In the genomic region with DNA sequence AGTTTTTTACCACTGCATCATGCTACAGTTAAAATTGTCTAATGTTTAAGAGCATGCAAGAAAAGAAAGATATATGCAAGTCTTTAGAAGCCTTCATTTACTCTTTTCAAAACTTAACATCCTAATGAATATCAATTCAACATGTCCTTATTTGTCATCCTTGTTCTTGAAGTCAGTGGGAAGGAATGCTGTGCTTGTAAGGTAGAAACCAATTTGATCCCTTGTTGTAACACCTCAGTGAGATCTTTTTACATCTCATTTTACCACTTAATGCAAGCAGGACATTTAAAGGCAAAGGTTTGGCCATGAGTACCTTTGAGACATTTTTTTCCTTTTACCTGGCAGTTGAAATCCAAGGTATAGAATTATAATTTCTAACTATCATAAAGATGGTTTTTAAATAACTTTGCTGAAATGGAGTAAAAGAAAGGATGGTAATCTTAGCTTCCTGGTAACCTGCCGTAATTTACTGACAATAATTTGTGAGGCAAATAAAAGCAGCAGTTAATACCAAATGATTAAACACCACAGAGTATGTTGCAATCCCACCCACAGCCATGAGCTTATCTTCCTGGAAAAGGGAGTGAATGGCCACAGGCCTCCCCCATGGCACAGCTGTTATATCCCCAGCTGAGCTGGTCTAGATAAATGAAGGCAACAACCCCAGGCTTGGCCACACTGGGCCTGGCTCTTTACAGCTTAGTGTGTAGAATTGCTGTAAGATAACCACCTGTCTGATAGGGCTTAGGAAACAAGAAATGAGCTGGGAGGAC, we compare ENCODE assay signal across 8 cellular contexts. TPM values are rescaled to one million over a fixed set of nuclear protein-coding genes. Genes with fewer than 3 reads are reported as not detected.
DNase-seq lines count a peak whose midpoint lies in the region; ATAC-seq, FAIRE-seq and TF ChIP-seq lines count a peak whose summit lies in the region.

No MANE protein-coding gene starts in this region.

- no peak overlapping the region for H3K23ac ChIP-seq in H1 (ENCODE audit: insufficient read length)

- no peak overlapping the region for H2BK120ac ChIP-seq in H1 (replicated peaks; ENCODE audit: low read depth, low read length)

- no peak for TF ChIP-seq RAD21 in H1 (IDR thresholded peaks at IDR 0.05 in 1 of 2, conservative IDR thresholded peaks at IDR 0.05 in 1 of 2; ENCODE audit: low read depth in 2 of 2, low read length in 2 of 2)

- H3K18ac ChIP-seq in H1 (ENCODE audit: extremely low read depth, low read length) = no peak overlapping the region

- no peaks in the 10 kb centered on the region; a peak in 1 of 4 replicates for H3K79me2 ChIP-seq in H1 (ENCODE audit: control insufficient read depth in 1 of 2, insufficient read depth in 2 of 2, low read length in 2 of 2)

- no peak overlapping the region for H3K27ac ChIP-seq in H1 (ENCODE audit: low read depth, low read length)

- peak overlapping the region; percentile 4 for H3K27ac Mint-ChIP-seq in memory B cell
- peak overlapping the region in 1 of 10 donors; percentile 76 for H3K27ac Mint-ChIP-seq in naive thymus-derived CD8-positive, alpha-beta T cell

- H2BK5ac ChIP-seq in H1 (ENCODE audit: low read depth, low read length) = no peak overlapping the region

- H3K36me3 Mint-ChIP-seq in memory B cell = peaks cover 2% of the 10 kb centered on the region
- H3K36me3 Mint-ChIP-seq in naive thymus-derived CD8-positive, alpha-beta T cell = peaks cover 0 to 9% (median 0%) of the 10 kb centered on the region in 3 donors

- no peaks in the 10 kb centered on the region for H3K79me1 ChIP-seq in H1 (ENCODE audit: low read depth, low read length)

- FAIRE-seq in H1 (lab: Jason Lieb, UNC) = no peak

- peaks cover 2% of the 10 kb centered on the region; the same call in 1 of the 2 replicates for H3K23me2 ChIP-seq in H1 (ENCODE audit: low read depth, low read length)

- no peak overlapping the region for H2BK15ac ChIP-seq in H1 (ENCODE audit: low read length)

- CTCF ChIA-PET in H1 (lab: Charles Lee; ENCODE audit: partially characterized antibody) = interaction anchor here (0.6 to 1.0 kb wide), 3 partner anchors 25 to 154 kb away, joined by 3 read pairs; no protein-coding TSS in a partner anchor

- ATAC-seq in memory B cell (ENCODE audit: low read depth) (no peak), HG03135 (IDR thresholded peaks at IDR 0.05; ENCODE audit: unreplicated experiment) (no peak), HG02610 (IDR thresholded peaks at IDR 0.05; ENCODE audit: unreplicated experiment) (no peak)
- no peak for ATAC-seq in naive thymus-derived CD8-positive, alpha-beta T cell

- H2AFZ ChIP-seq in H1 (ENCODE audit: low read length) = no peak overlapping the region

- H3K36me3 ChIP-seq in H1 (ENCODE audit: control insufficient read depth in 2 of 4, insufficient read depth in 4 of 4, low read length in 3 of 4) = no peaks in the 10 kb centered on the region

- TF ChIP-seq CTCF in NB4 (IDR thresholded peaks at IDR 0.05; ENCODE audit: low read depth, low read length) (no peak), H1 (IDR thresholded peaks at IDR 0.05; ENCODE audit: control extremely low read depth in 1 of 3, insufficient read depth in 1 of 3, low read depth in 1 of 3, low read length in 3 of 3) (no peak)

- H3K9me3 Mint-ChIP-seq in memory B cell = no peaks in the 10 kb centered on the region
- no peaks in the 10 kb centered on the region for H3K9me3 Mint-ChIP-seq in naive thymus-derived CD8-positive, alpha-beta T cell

- POLR2A ChIA-PET in H1 (lab: Charles Lee; ENCODE audit: partially characterized antibody) = interaction anchor here (0.7 to 3.8 kb wide), 3 partner anchors 34 to 61 kb away, joined by 3 to 19 read pairs (median 3); partner anchors contain the start of genes AP4S1 and STRN3
- POLR2A ChIA-PET in naive thymus-derived CD8-positive, alpha-beta T cell (lab: Charles Lee) = no interaction called here

- H3K4me2 ChIP-seq in H1 (ENCODE audit: insufficient read depth in 1 of 2, low read depth in 2 of 2, low read length in 2 of 2) = peak overlapping the region in 1 of 2 experiments; percentile 20; a peak in 1 of 4 replicates

- H3K9me3 ChIP-seq in H1 (ENCODE audit: insufficient read depth in 2 of 2, low read depth in 1 of 2, low read length in 1 of 2) = no peaks in the 10 kb centered on the region

- no peaks in the 10 kb centered on the region for H3K27me3 ChIP-seq in H1 (replicated peaks in 1 of 4; ENCODE audit: control insufficient read depth in 3 of 4, extremely low read depth in 1 of 4, insufficient read depth in 3 of 4, low read length in 3 of 4)

- no peak overlapping the region for H3K4ac ChIP-seq in H1 (replicated peaks; ENCODE audit: insufficient read length, low read depth, low read length)

- H3K14ac ChIP-seq in H1 (ENCODE audit: insufficient read length) = peak overlapping the region; percentile 42

- no peak overlapping the region for H4K91ac ChIP-seq in H1 (replicated peaks; ENCODE audit: insufficient read length, low read length)

- H4K8ac ChIP-seq in H1 (ENCODE audit: extremely low read depth, insufficient read depth, low read length) = no peak overlapping the region

- 90% methylated on average over 1 of the region's 1 CpG; no CpG with 5 or more reads in 1 of the 2 experiments for WGBS in H1 (ENCODE audit: extremely low coverage in 1 of 2, insufficient coverage in 1 of 2, insufficient read length in 1 of 2, insufficient replicate concordance in 2 of 2, low coverage in 1 of 2, low lambda C conversion rate in 2 of 2, missing lambda C conversion rate in 1 of 2), 2 experiments

- no peak overlapping the region for H2BK20ac ChIP-seq in H1 (ENCODE audit: low read length)

- no peaks in the 10 kb centered on the region for H3K27me3 Mint-ChIP-seq in memory B cell
- H3K27me3 Mint-ChIP-seq in naive thymus-derived CD8-positive, alpha-beta T cell = no peaks in the 10 kb centered on the region

- H2AK5ac ChIP-seq in H1 (ENCODE audit: low read depth, low read length) = no peak overlapping the region

- peaks cover 11% of the 10 kb centered on the region for H3K4me1 Mint-ChIP-seq in memory B cell
- H3K4me1 Mint-ChIP-seq in naive thymus-derived CD8-positive, alpha-beta T cell = peaks cover 8 to 25% (median 14%) of the 10 kb centered on the region in 4 donors

- no peak overlapping the region for H3K56ac ChIP-seq in H1 (replicated peaks; ENCODE audit: insufficient read length, low read depth, low read length)

- H2BK12ac ChIP-seq in H1 (ENCODE audit: low read depth, low read length) = no peak overlapping the region

- no peak overlapping the region for H3K4me3 ChIP-seq in NB4 (ENCODE audit: low read depth, low read length)
- no peak overlapping the region for H3K4me3 ChIP-seq in H1 (ENCODE audit: extremely low read depth in 1 of 4, insufficient read depth in 2 of 4, low read depth in 3 of 4, low read length in 4 of 4)

- H3K4me1 ChIP-seq in H1 (replicated peaks in 1 of 4; ENCODE audit: control insufficient read depth in 3 of 4, insufficient read depth in 4 of 4, low read length in 3 of 4) = peaks cover 4 to 8% (median 5%) of the 10 kb centered on the region in 4 experiments; a peak in 5 of 7 replicates

- no peak overlapping the region for H3K4me3 Mint-ChIP-seq in memory B cell
- no peak overlapping the region for H3K4me3 Mint-ChIP-seq in naive thymus-derived CD8-positive, alpha-beta T cell

- no peaks in the 10 kb centered on the region for H4K20me1 ChIP-seq in H1 (replicated peaks in 1 of 2; ENCODE audit: control insufficient read depth in 1 of 2, insufficient read depth in 2 of 2, low read length in 2 of 2)

- TF ChIP-seq POLR2A in NB4 (IDR thresholded peaks at IDR 0.05; ENCODE audit: extremely low read depth, insufficient read length) (no peak), H1 (IDR thresholded peaks at IDR 0.05; ENCODE audit: control extremely low read depth in 1 of 2, low read depth in 2 of 2, low read length in 2 of 2) (no peak)

- no peak overlapping the region for H3K9ac ChIP-seq in H1 (replicated peaks in 1 of 4; ENCODE audit: extremely low read depth in 1 of 4, low read depth in 3 of 4, low read length in 3 of 4)

- no peak overlapping the region for H4K5ac ChIP-seq in H1 (ENCODE audit: insufficient read length, low read depth, low read length)

- no peak for TF ChIP-seq EP300 in H1 (IDR thresholded peaks at IDR 0.05; ENCODE audit: borderline replicate concordance in 1 of 2, low read depth in 2 of 2, low read length in 2 of 2)

- peak; percentile 64 for DNase-seq in CMK (ENCODE audit: low read depth)
- DNase-seq in NB4 (ENCODE audit: low read depth) = peak; percentile 93
- no peak for DNase-seq in H1 (ENCODE audit: low read depth in 1 of 2, low spot score in 2 of 2)
- DNase-seq in memory B cell (ENCODE audit: low spot score in 2 of 2) = no peak
- no peak for DNase-seq in naive thymus-derived CD8-positive, alpha-beta T cell
- no peak for DNase-seq in central memory CD4-positive, alpha-beta T cell

TF ChIP-seq in H1, 55 proteins besides CTCF, POLR2A, EP300 and RAD21 (continues in another document):
- TF ChIP-seq JUN (IDR thresholded peaks at IDR 0.05; ENCODE audit: low read depth, low read length) (no peak), TAF1 (IDR thresholded peaks at IDR 0.05; ENCODE audit: low read depth, low read length) (no peak), SP1 (IDR thresholded peaks at IDR 0.05; ENCODE audit: low read depth, low read length) (no peak)

RNA-seq across cellular contexts. Expression of gene STRN3, which starts 33.2 kb away (rescaled TPM):
- 37.7 and 38.1 TPM in 2 replicates for total RNA-seq in H1 (2021; fragmentation: NEBNext Ultra II Directional; extraction: Animal tissue kit (Norgen Biotek cat#: 25700))
- 4.8 and 8.7 TPM in 2 replicates for polyA plus RNA-seq in H1 (2011; rRNA removed)
- polyA plus RNA-seq in H1 (2011; cell fraction: cytosol; rRNA removed) = 12.4 TPM
- polyA plus RNA-seq in H1 (2011; cell fraction: nucleus; rRNA removed) = 10.4 TPM
- 18.6 to 30.3 TPM (median 23.1 TPM) in 4 replicates for polyA plus RNA-seq in H1 (2012, experiment 1 of 2)
- 1.0 TPM for polyA plus RNA-seq in H1 (2012, experiment 2 of 2)
- 18.1 TPM for polyA plus RNA-seq in H1 (2013, experiment 1 of 2)
- polyA plus RNA-seq in H1 (2013, experiment 2 of 2) = 17.7 TPM
- 53.9 and 68.3 TPM in 2 replicates for polyA minus RNA-seq in H1 (2011; rRNA and poly(A)+ RNA removed)
- polyA minus RNA-seq in H1 (2011; cell fraction: cytosol; rRNA and poly(A)+ RNA removed) = 40.5 TPM
- 71.9 TPM for polyA minus RNA-seq in H1 (2011; cell fraction: nucleus; rRNA and poly(A)+ RNA removed)
- total RNA-seq in naive thymus-derived CD8-positive, alpha-beta T cell = 10 to 100 TPM; 23.3 to 26.8 TPM
- 1 to 10 TPM; 3.0 to 4.8 (median 3.2) TPM for polyA plus RNA-seq in naive thymus-derived CD8-positive, alpha-beta T cell

RNA-seq across cellular contexts. Expression of gene AP4S1, which starts 33.9 kb away (rescaled TPM):
- 9.9 and 12.1 TPM in 2 replicates for total RNA-seq in H1 (2021; fragmentation: NEBNext Ultra II Directional; extraction: Animal tissue kit (Norgen Biotek cat#: 25700))
- polyA plus RNA-seq in H1 (2011; rRNA removed) = 2.5 and 2.8 TPM in 2 replicates
- 5.5 TPM for polyA plus RNA-seq in H1 (2011; cell fraction: cytosol; rRNA removed)
- polyA plus RNA-seq in H1 (2011; cell fraction: nucleus; rRNA removed) = 2.9 TPM
- 6.5 to 11.6 TPM (median 6.7 TPM) in 4 replicates for polyA plus RNA-seq in H1 (2012, experiment 1 of 2)
- 3.1 TPM for polyA plus RNA-seq in H1 (2012, experiment 2 of 2)
- polyA plus RNA-seq in H1 (2013, experiment 1 of 2) = 8.4 TPM
- 8.6 TPM for polyA plus RNA-seq in H1 (2013, experiment 2 of 2)
- 3.4 and 4.3 TPM in 2 replicates for polyA minus RNA-seq in H1 (2011; rRNA and poly(A)+ RNA removed)
- 3.9 TPM for polyA minus RNA-seq in H1 (2011; cell fraction: cytosol; rRNA and poly(A)+ RNA removed)
- polyA minus RNA-seq in H1 (2011; cell fraction: nucleus; rRNA and poly(A)+ RNA removed) = 6.9 TPM
- 10 to 100 TPM; 19.2 to 22.2 TPM for total RNA-seq in naive thymus-derived CD8-positive, alpha-beta T cell
- 10 to 100 TPM in 1 of 3 donors, 1 to 10 TPM in 2; 6.1 to 11.1 (median 8.3) TPM for polyA plus RNA-seq in naive thymus-derived CD8-positive, alpha-beta T cell

Comparison
In these comparisons a context has a peak if more than half of its experiments do, and no peak if none do; other contexts are left out.
1. DNase-seq: peak in CMK (single experiment) and NB4 (single experiment); none in H1 (0 of 2), memory B cell (0 of 2), naive thymus-derived CD8-positive, alpha-beta T cell (0 of 10) and central memory CD4-positive, alpha-beta T cell (single experiment).